In the genomic region with DNA sequence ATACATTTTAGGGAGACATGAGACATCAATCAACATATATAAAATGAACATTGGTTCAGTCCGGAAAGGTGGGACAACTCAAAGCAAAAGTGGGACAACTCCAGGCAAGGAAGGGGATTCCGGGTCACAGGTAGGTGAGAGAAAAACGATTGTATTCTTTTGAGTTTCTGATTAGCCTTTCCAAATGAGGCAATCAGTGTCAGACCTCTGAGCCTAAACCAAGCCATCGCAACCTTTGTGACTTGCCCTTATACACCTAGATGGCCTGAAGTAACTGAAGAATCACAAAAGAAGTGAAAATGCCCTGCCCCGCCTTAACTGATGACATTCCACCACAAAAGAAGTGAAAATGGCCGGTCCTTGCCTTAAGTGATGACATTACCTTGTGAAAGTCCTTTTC, we compare ENCODE assay signal across 7 cellular contexts.
A peak's percentile ranks its signal among the peaks of the same experiment; 100 is the strongest.
DNase-seq lines count a peak whose midpoint lies in the region; ATAC-seq, FAIRE-seq and TF ChIP-seq lines count a peak whose summit lies in the region.
"Not testable (repeated sequence)": the region's sequence is repeated elsewhere in the genome, so short reads cannot be mapped to it uniquely, and the experiment has no call there.

No MANE protein-coding gene starts in this region.

- H3K9ac ChIP-seq in HUES6 (ENCODE audit: low read length), result peak overlapping the region; percentile 94
- not testable (repeated sequence) for H3K9ac ChIP-seq in H1 (replicated peaks in 1 of 4; ENCODE audit: extremely low read depth in 1 of 4, low read depth in 3 of 4, low read length in 3 of 4); trophoblast cell (ENCODE audit: low read length)
- peak overlapping the region; percentile 63 for H3K9ac ChIP-seq in iPS-18a (ENCODE audit: low read length)

- TF ChIP-seq POLR2A in H1 (IDR thresholded peaks at IDR 0.05; ENCODE audit: control extremely low read depth in 1 of 2, low read depth in 2 of 2, low read length in 2 of 2), result not testable (repeated sequence)

- POLR2A ChIA-PET in activated B cell treated with CpG ODN at 0.5 μM for 24 hours (lab: Charles Lee), result not testable (repeated sequence)
- POLR2A ChIA-PET in H1 (lab: Charles Lee; ENCODE audit: partially characterized antibody), result interaction anchor here (1.3 to 4.0 kb wide), 8 partner anchors 8 to 106 kb away, joined by 3 to 17 read pairs (median 4); a partner anchor contains a TSS

- not testable (repeated sequence) for H3K79me2 ChIP-seq in GM23338 (replicated peaks; ENCODE audit: insufficient read depth); H1 (ENCODE audit: control insufficient read depth in 1 of 2, insufficient read depth in 2 of 2, low read length in 2 of 2); trophoblast cell (ENCODE audit: control insufficient read depth, insufficient read depth, low read length, poor library complexity)

- ATAC-seq in GM23338, result peak; percentile 19
- ATAC-seq in activated B cell treated with CpG ODN at 0.5 μM for 24 hours (ENCODE audit: low read depth); foreskin keratinocyte: not testable (repeated sequence)

- H3K4me1 ChIP-seq in GM23338 (ENCODE audit: insufficient read depth) (peaks cover 52% of the 10 kb centered on the region), HUES6 (ENCODE audit: control insufficient read depth, insufficient read depth, low read length) (peaks cover 61% of the 10 kb centered on the region), H1 (replicated peaks in 1 of 4; ENCODE audit: control insufficient read depth in 3 of 4, insufficient read depth in 4 of 4, low read length in 3 of 4) (peaks cover 2 to 24% (median 11%) of the 10 kb centered on the region in 4 experiments; a peak in 6 of 7 replicates), foreskin keratinocyte (peaks cover 10% of the 10 kb centered on the region), iPS-18a (ENCODE audit: control insufficient read depth, low read depth, low read length) (peaks cover 56% of the 10 kb centered on the region)
- not testable (repeated sequence) for H3K4me1 ChIP-seq in trophoblast cell (ENCODE audit: control insufficient read depth in 1 of 2, insufficient read depth in 2 of 2, low read length in 2 of 2)

- peak overlapping the region; percentile 4 for H2BK120ac ChIP-seq in H1 (replicated peaks; ENCODE audit: low read depth, low read length)
- not testable (repeated sequence) for H2BK120ac ChIP-seq in trophoblast cell (ENCODE audit: insufficient read depth, low read length, poor library complexity)

- not testable (repeated sequence) for H4K8ac ChIP-seq in H1 (ENCODE audit: extremely low read depth, insufficient read depth, low read length); trophoblast cell (ENCODE audit: low read depth, low read length)

- H2BK12ac ChIP-seq in H1 (ENCODE audit: low read depth, low read length), result peak overlapping the region; percentile 81; the same call in 1 of the 2 replicates
- H2BK12ac ChIP-seq in trophoblast cell (ENCODE audit: low read length), result not testable (repeated sequence)

- H3K27me3 ChIP-seq in GM23338 (ENCODE audit: insufficient read depth); HUES6 (ENCODE audit: control insufficient read depth, insufficient read depth, low read length); H1 (replicated peaks in 1 of 4; ENCODE audit: control insufficient read depth in 3 of 4, extremely low read depth in 1 of 4, insufficient read depth in 3 of 4, low read length in 3 of 4); foreskin keratinocyte; iPS-18a (ENCODE audit: control insufficient read depth, insufficient read depth, low read length); trophoblast cell (ENCODE audit: insufficient read depth, low read length): not testable (repeated sequence)

- H2BK5ac ChIP-seq in H1 (ENCODE audit: low read depth, low read length), result peak overlapping the region; percentile 89
- H2BK5ac ChIP-seq in trophoblast cell (ENCODE audit: low read depth, low read length, poor library complexity), result peak overlapping the region; percentile 17

- not testable (repeated sequence) for H4K20me1 ChIP-seq in GM23338 (replicated peaks; ENCODE audit: insufficient read depth); H1 (replicated peaks in 1 of 2; ENCODE audit: control insufficient read depth in 1 of 2, insufficient read depth in 2 of 2, low read length in 2 of 2)

- peak; percentile 47 for DNase-seq in GM23338 (ENCODE audit: low spot score)
- DNase-seq in activated B cell treated with CpG ODN at 0.5 μM for 24 hours; H1 (ENCODE audit: low read depth in 1 of 2, low spot score in 2 of 2); foreskin keratinocyte; trophoblast cell: not testable (repeated sequence)

- H3K9me2 ChIP-seq in GM23338 (ENCODE audit: insufficient read depth), result not testable (repeated sequence)

- H3K56ac ChIP-seq in H1 (replicated peaks; ENCODE audit: insufficient read length, low read depth, low read length), result not testable (repeated sequence)

- TF ChIP-seq RAD21 in H1 (IDR thresholded peaks at IDR 0.05 in 1 of 2, conservative IDR thresholded peaks at IDR 0.05 in 1 of 2; ENCODE audit: low read depth in 2 of 2, low read length in 2 of 2), result not testable (repeated sequence)

- H3K4me3 ChIP-seq in GM23338 (peak overlapping the region; percentile 17; the same call in 1 of the 2 replicates), HUES6 (ENCODE audit: low read depth, low read length) (peak overlapping the region; percentile 40; the same call in 1 of the 2 replicates)
- not testable (repeated sequence) for H3K4me3 ChIP-seq in H1 (ENCODE audit: extremely low read depth in 1 of 4, insufficient read depth in 2 of 4, low read depth in 3 of 4, low read length in 4 of 4); iPS-18a (ENCODE audit: low read length); trophoblast cell (ENCODE audit: low read depth, low read length)

- intact Hi-C loops in activated B cell treated with CpG ODN at 0.5 μM for 24 hours (cut with micrococcal nuclease), result not testable (repeated sequence)

- H3K9me3 ChIP-seq in HUES6 (ENCODE audit: control insufficient read depth, insufficient read depth, low read depth, low read length); H1 (ENCODE audit: insufficient read depth in 2 of 2, low read depth in 1 of 2, low read length in 1 of 2); iPS-18a (ENCODE audit: control insufficient read depth, low read depth, low read length); trophoblast cell (ENCODE audit: insufficient read depth, low read depth, low read length): not testable (repeated sequence)

- H2AK5ac ChIP-seq in H1 (ENCODE audit: low read depth, low read length); trophoblast cell (ENCODE audit: low read length): not testable (repeated sequence)

- H4K91ac ChIP-seq in H1 (replicated peaks; ENCODE audit: insufficient read length, low read length); trophoblast cell (ENCODE audit: low read depth, low read length): not testable (repeated sequence)

- WGBS in H1 (ENCODE audit: extremely low coverage in 1 of 2, insufficient coverage in 1 of 2, insufficient read length in 1 of 2, insufficient replicate concordance in 2 of 2, low coverage in 1 of 2, low lambda C conversion rate in 2 of 2, missing lambda C conversion rate in 1 of 2), 2 experiments, result 50% methylated on average over 6 of the region's 6 CpGs; no CpG with 5 or more reads in 1 of the 2 experiments
- no CpG with 5 or more reads among the region's 6 CpGs for WGBS in trophoblast cell (ENCODE audit: extremely low coverage, insufficient coverage, insufficient read length)

- H3K36me3 ChIP-seq in GM23338 (ENCODE audit: insufficient read depth); HUES6 (ENCODE audit: control insufficient read depth, insufficient read depth, low read length); H1 (ENCODE audit: control insufficient read depth in 2 of 4, insufficient read depth in 4 of 4, low read length in 3 of 4); iPS-18a (ENCODE audit: control insufficient read depth, low read depth, low read length); trophoblast cell (ENCODE audit: control insufficient read depth in 1 of 2, insufficient read depth in 2 of 2, low read length in 2 of 2): not testable (repeated sequence)

- not testable (repeated sequence) for H4K5ac ChIP-seq in H1 (ENCODE audit: insufficient read length, low read depth, low read length)

- H3K9me3 Mint-ChIP-seq in GM23338, activated B cell treated with CpG ODN at 0.5 μM for 24 hours: not testable (repeated sequence)

- H3K23ac ChIP-seq in H1 (ENCODE audit: insufficient read length); trophoblast cell (ENCODE audit: low read length): not testable (repeated sequence)

- not testable (repeated sequence) for FAIRE-seq in H1 (lab: Jason Lieb, UNC)

- H3K79me1 ChIP-seq in H1 (ENCODE audit: low read depth, low read length); trophoblast cell (ENCODE audit: low read length): not testable (repeated sequence)

- H3K4me2 ChIP-seq in GM23338, result peak overlapping the region; percentile 44
- H3K4me2 ChIP-seq in H1 (ENCODE audit: insufficient read depth in 1 of 2, low read depth in 2 of 2, low read length in 2 of 2), result peak overlapping the region in 1 of 2 experiments; percentile 66; a peak in 2 of 4 replicates
- H3K4me2 ChIP-seq in trophoblast cell (ENCODE audit: low read length), result not testable (repeated sequence)

- H3K18ac ChIP-seq in H1 (ENCODE audit: extremely low read depth, low read length), result peak overlapping the region; percentile 52; the same call in 1 of the 2 replicates
- H3K18ac ChIP-seq in trophoblast cell (ENCODE audit: low read length), result not testable (repeated sequence)

- H3K23me2 ChIP-seq in H1 (ENCODE audit: low read depth, low read length), result not testable (repeated sequence)

- H3K4ac ChIP-seq in H1 (replicated peaks; ENCODE audit: insufficient read length, low read depth, low read length); trophoblast cell (ENCODE audit: low read depth, low read length): not testable (repeated sequence)

- CTCF ChIA-PET in activated B cell treated with CpG ODN at 0.5 μM for 24 hours (lab: Charles Lee), result not testable (repeated sequence)
- CTCF ChIA-PET in H1 (lab: Charles Lee; ENCODE audit: partially characterized antibody), result interaction anchor here (1.2 kb wide), 1 partner anchor 55 kb away, joined by 3 read pairs; no protein-coding TSS in a partner anchor

- H3K4me1 Mint-ChIP-seq in GM23338 (peaks cover 57% of the 10 kb centered on the region), activated B cell treated with CpG ODN at 0.5 μM for 24 hours (peaks cover 28% of the 10 kb centered on the region)

- not testable (repeated sequence) for H2AFZ ChIP-seq in GM23338; H1 (ENCODE audit: low read length); trophoblast cell (ENCODE audit: insufficient read depth, low read length, poor library complexity)

- H2BK20ac ChIP-seq in H1 (ENCODE audit: low read length), result peak overlapping the region; percentile 82; the same call in 1 of the 2 replicates

- H3F3A ChIP-seq in GM23338 (replicated peaks; ENCODE audit: low read depth), result not testable (repeated sequence)

- H3K36me3 Mint-ChIP-seq in GM23338 (ENCODE audit: low read depth); activated B cell treated with CpG ODN at 0.5 μM for 24 hours (ENCODE audit: low read depth): not testable (repeated sequence)

- TF ChIP-seq CTCF in GM23338 (conservative IDR thresholded peaks at IDR 0.05; ENCODE audit: low read depth in 2 of 2); activated B cell treated with CpG ODN at 0.5 μM for 24 hours (IDR thresholded peaks at IDR 0.05); H1 (IDR thresholded peaks at IDR 0.05; ENCODE audit: control extremely low read depth in 1 of 3, insufficient read depth in 1 of 3, low read depth in 1 of 3, low read length in 3 of 3); foreskin keratinocyte (conservative IDR thresholded peaks at IDR 0.05): not testable (repeated sequence)

- not testable (repeated sequence) for H3K14ac ChIP-seq in H1 (ENCODE audit: insufficient read length); trophoblast cell (ENCODE audit: low read length)

- not testable (repeated sequence) for H4K12ac ChIP-seq in trophoblast cell (ENCODE audit: low read depth, low read length)

- not testable (repeated sequence) for TF ChIP-seq EP300 in H1 (IDR thresholded peaks at IDR 0.05; ENCODE audit: borderline replicate concordance in 1 of 2, low read depth in 2 of 2, low read length in 2 of 2)

- peaks cover 11% of the 10 kb centered on the region for H3K27me3 Mint-ChIP-seq in GM23338 (ENCODE audit: insufficient read depth, low read depth, poor library complexity)
- not testable (repeated sequence) for H3K27me3 Mint-ChIP-seq in activated B cell treated with CpG ODN at 0.5 μM for 24 hours

- H3K27ac Mint-ChIP-seq in GM23338 (peak overlapping the region; percentile 96), activated B cell treated with CpG ODN at 0.5 μM for 24 hours (peak overlapping the region; percentile 53)

- not testable (repeated sequence) for H2BK15ac ChIP-seq in H1 (ENCODE audit: low read length)

- peak overlapping the region; percentile 35; the same call in 1 of the 3 replicates for H3K4me3 Mint-ChIP-seq in GM23338
- not testable (repeated sequence) for H3K4me3 Mint-ChIP-seq in activated B cell treated with CpG ODN at 0.5 μM for 24 hours

- H3K27ac ChIP-seq in GM23338 (ENCODE audit: low read depth) (peak overlapping the region; percentile 99), HUES6 (ENCODE audit: low read depth, low read length) (peak overlapping the region; percentile 85), H1 (ENCODE audit: low read depth, low read length) (peak overlapping the region; percentile 28; the same call in 1 of the 2 replicates), foreskin keratinocyte (peak overlapping the region; percentile 95), iPS-18a (ENCODE audit: low read length) (peak overlapping the region; percentile 3)
- H3K27ac ChIP-seq in trophoblast cell (ENCODE audit: low read depth, low read length), result not testable (repeated sequence)
